1 cellular context compared by ENCODE assay signal in genomic region chr9:124299519-124300090, GRCh38.
A peak's percentile ranks its signal among the peaks of the same experiment; 100 is the strongest.
TF ChIP-seq lines count a peak whose summit lies in the region.

No MANE protein-coding gene starts in this region.

TF ChIP-seq in HepG2, 621 proteins besides CTCF, POLR2A, EP300 and RAD21:
- TF ChIP-seq ZBTB7B (CRISPR knock-in tag; IDR thresholded peaks at IDR 0.05) = 0 out of 2 replicates have a peak, but pooled peaks have one; percentile 4
- no peak for TF ChIP-seq ZNF496 (CRISPR knock-in tag; IDR thresholded peaks at IDR 0.05; ENCODE audit: insufficient replicate concordance)
- peak; percentile 24; the same call in 1 of the 2 replicates for TF ChIP-seq RARA (CRISPR knock-in tag; IDR thresholded peaks at IDR 0.05)
- peak; percentile 9; the same call in 1 of the 2 replicates for TF ChIP-seq TCF7 (IDR thresholded peaks at IDR 0.05; ENCODE audit: low read depth)
- TF ChIP-seq ZSCAN25 (CRISPR knock-in tag; IDR thresholded peaks at IDR 0.05) = peak; percentile 99
- TF ChIP-seq SP1 (IDR thresholded peaks at IDR 0.05) = no peak
- TF ChIP-seq SP1 (CRISPR knock-in tag; IDR thresholded peaks at IDR 0.05) = no peak
- peak; percentile 26; the same call in 1 of the 2 replicates for TF ChIP-seq ZNF143 (CRISPR knock-in tag; IDR thresholded peaks at IDR 0.05)
- peak; percentile 75 for TF ChIP-seq RBM22 (optimal IDR thresholded peaks at IDR 0.05; ENCODE audit: low read length)
- TF ChIP-seq ZNF563 (CRISPR knock-in tag; IDR thresholded peaks at IDR 0.05) = 0 out of 2 replicates have a peak, but pooled peaks have one; percentile 13
- TF ChIP-seq CBFB (CRISPR knock-in tag; IDR thresholded peaks at IDR 0.05) = no peak
- TF ChIP-seq RELA (CRISPR knock-in tag; IDR thresholded peaks at IDR 0.05) = no peak
